In the genomic region with DNA sequence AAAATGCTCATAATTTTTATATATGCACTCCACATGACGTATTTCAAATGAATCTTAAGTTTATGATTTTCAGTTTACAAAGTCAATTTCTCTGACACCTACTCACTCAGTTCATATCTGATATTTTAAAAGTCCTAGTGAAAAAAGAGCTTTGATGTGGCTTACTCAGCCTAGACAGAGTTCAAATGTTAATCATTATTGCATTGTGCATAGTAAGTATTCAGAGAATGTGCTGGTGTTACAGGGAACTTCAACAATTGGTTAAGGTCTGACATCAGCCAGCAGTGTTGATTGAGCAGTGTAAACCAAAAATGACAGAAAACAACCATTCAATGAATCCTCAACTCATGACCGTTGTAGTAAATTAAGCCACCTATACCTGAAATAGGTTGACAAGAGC, we compare ENCODE assay signal across 1 cellular context.
TF ChIP-seq lines count a peak whose summit lies in the region.

No MANE protein-coding gene starts in this region.

TF ChIP-seq in HEK293T, 16 proteins besides CTCF, POLR2A, EP300 and RAD21 (continued from another document):
- TF ChIP-seq BHLHE40 (IDR thresholded peaks at IDR 0.05; ENCODE audit: borderline replicate concordance) (no peak), ZNF384 (IDR thresholded peaks at IDR 0.05) (no peak), ELF4 (IDR thresholded peaks at IDR 0.05) (no peak), ARNT (IDR thresholded peaks at IDR 0.05) (no peak), PKNOX1 (IDR thresholded peaks at IDR 0.05) (no peak), HDGF (IDR thresholded peaks at IDR 0.05; ENCODE audit: borderline replicate concordance) (no peak)
